Comparison of ENCODE assay signal across 11 cellular contexts in genomic region chr1:10723317-10723716, GRCh38.
"Had no signal": no experiment of that assay in that cellular context is flagged by ENCODE, and none has a peak within 500 bp of the region (broad histone marks: within the 10 kb centered on the region; RNA-seq: fewer than 3 reads in every experiment).

No MANE protein-coding gene starts in this region.

- DNase-seq: activated CD4-positive, alpha-beta memory T cell treated with anti-CD3 and anti-CD28 coated beads for 36 hours; activated gamma-delta T cell treated with Interleukin-2 at 50 U/mL for 16 hours; activated naive CD8-positive, alpha-beta T cell treated with anti-CD3 and anti-CD28 coated beads, Interleukin-2, amount 10 ng/mL, durations not matched to agents 7 days and 5 days; activated T-cell treated with anti-CD3 and anti-CD28 coated beads, Interleukin-2, amount 50 U/mL, for 48 hours; aorta; foreskin melanocyte; occipital lobe; T-helper 9 cell had no signal

- H3K36me3 ChIP-seq: tibial nerve had no signal

- H3K9me3 ChIP-seq: tibial nerve had no signal

- H3K27me3 Mint-ChIP-seq: natural killer cell treated with Interleukin-12 subunit alpha and Interleukin-12 subunit beta and Interleukin-15 and Interleukin-18, amount 100 ng/mL, for 72 hours had no signal

- H3K4me3 Mint-ChIP-seq: activated CD4-positive, alpha-beta memory T cell treated with anti-CD3 and anti-CD28 coated beads for 36 hours; activated naive CD8-positive, alpha-beta T cell treated with anti-CD3 and anti-CD28 coated beads, Interleukin-2, amount 10 ng/mL, durations not matched to agents 7 days and 5 days; natural killer cell treated with Interleukin-12 subunit alpha and Interleukin-12 subunit beta and Interleukin-15 and Interleukin-18, amount 100 ng/mL, for 72 hours had no signal

- H3K27ac Mint-ChIP-seq: activated CD4-positive, alpha-beta memory T cell treated with anti-CD3 and anti-CD28 coated beads for 36 hours; activated naive CD8-positive, alpha-beta T cell treated with anti-CD3 and anti-CD28 coated beads, Interleukin-2, amount 10 ng/mL, durations not matched to agents 7 days and 5 days; natural killer cell treated with Interleukin-12 subunit alpha and Interleukin-12 subunit beta and Interleukin-15 and Interleukin-18, amount 100 ng/mL, for 72 hours; progenitor cell of endocrine pancreas had no signal

- H3K4me3 ChIP-seq: tibial nerve had no signal

- H3K9me3 Mint-ChIP-seq: activated CD4-positive, alpha-beta memory T cell treated with anti-CD3 and anti-CD28 coated beads for 36 hours; activated naive CD8-positive, alpha-beta T cell treated with anti-CD3 and anti-CD28 coated beads, Interleukin-2, amount 10 ng/mL, durations not matched to agents 7 days and 5 days; natural killer cell treated with Interleukin-12 subunit alpha and Interleukin-12 subunit beta and Interleukin-15 and Interleukin-18, amount 100 ng/mL, for 72 hours had no signal

- H3K4me1 Mint-ChIP-seq: activated naive CD8-positive, alpha-beta T cell treated with anti-CD3 and anti-CD28 coated beads, Interleukin-2, amount 10 ng/mL, durations not matched to agents 7 days and 5 days had no signal

- H3K27ac ChIP-seq: tibial nerve had no signal

- H3K36me3 Mint-ChIP-seq: activated CD4-positive, alpha-beta memory T cell treated with anti-CD3 and anti-CD28 coated beads for 36 hours; activated naive CD8-positive, alpha-beta T cell treated with anti-CD3 and anti-CD28 coated beads, Interleukin-2, amount 10 ng/mL, durations not matched to agents 7 days and 5 days; natural killer cell treated with Interleukin-12 subunit alpha and Interleukin-12 subunit beta and Interleukin-15 and Interleukin-18, amount 100 ng/mL, for 72 hours had no signal

- ATAC-seq: natural killer cell treated with Interleukin-12 subunit alpha and Interleukin-12 subunit beta and Interleukin-15 and Interleukin-18, amount 100 ng/mL, for 72 hours had no signal
